Comparison of ENCODE assay signal across 15 cellular contexts in genomic region chr2:108315408-108316193, GRCh38. TPM values are rescaled to one million over a fixed set of nuclear protein-coding genes. Genes with fewer than 3 reads are reported as not detected.
DNase-seq lines count a peak whose midpoint lies in the region; ATAC-seq and TF ChIP-seq lines count a peak whose summit lies in the region.
"Had no signal": no experiment of that assay in that cellular context is flagged by ENCODE, and none has a peak within 500 bp of the region (broad histone marks: within the 10 kb centered on the region; RNA-seq: fewer than 3 reads in every experiment).

No MANE protein-coding gene starts in this region.

- peaks cover 13% of the 10 kb centered on the region for H3K4me1 ChIP-seq in HEK293 (ENCODE audit: control insufficient read depth, insufficient read depth, low read length)
- peaks cover 19% of the 10 kb centered on the region for H3K4me1 ChIP-seq in body of pancreas
- peaks cover 0 to 3% of the 10 kb centered on the region in 2 donors for H3K4me1 ChIP-seq in lung (ENCODE audit: control insufficient read depth in 2 of 2, insufficient read depth in 2 of 2, low read length in 2 of 2)
- H3K4me1 ChIP-seq in mesendoderm (ENCODE audit: control insufficient read depth, low read depth, low read length): no peaks in the 10 kb centered on the region

- H2BK5ac ChIP-seq in mesendoderm (ENCODE audit: low read length): no peak overlapping the region

- no peak overlapping the region for H3K9ac ChIP-seq in mesendoderm (ENCODE audit: low read length)
- H3K9ac ChIP-seq: SK-N-SH had no signal

- no peak overlapping the region for H3K56ac ChIP-seq in mesendoderm (ENCODE audit: low read length)

- H4K8ac ChIP-seq in mesendoderm (ENCODE audit: low read depth, low read length): no peak overlapping the region

- ATAC-seq in body of pancreas (peak; percentile 63), lung (ENCODE audit: insufficient read depth, low FRiP score) (peak; percentile 73)
- ATAC-seq: activated CD4-positive, CD25-positive, alpha-beta regulatory T cell treated with anti-CD3 and anti-CD28 coated beads, Interleukin-2, amount 50 U/mL, for 24 hours had no signal

- no peaks in the 10 kb centered on the region for H3K79me1 ChIP-seq in mesendoderm (ENCODE audit: low read length)

- DNase-seq in A172 (ENCODE audit: low spot score) (peak; percentile 16), body of pancreas (peak in 2 of 4 donors; percentile 9 to 10), lung (ENCODE audit: low spot score) (peak; percentile 62), GM19238 (ENCODE audit: insufficient read length, low spot score) (no peak), mesendoderm (no peak)
- no peak for DNase-seq in stimulated activated CD4-positive, alpha-beta T cell treated with anti-CD3 and anti-CD28 coated beads, Interleukin-2, amount 100 ng/mL, for 48 hours
- DNase-seq in effector CD8-positive, alpha-beta T cell (lab: John Stamatoyannopoulos, UW): no peak
- DNase-seq: naive B cell, NCI-H1105, NCI-H774, SK-N-SH, uterus had no signal

- H2BK15ac ChIP-seq in mesendoderm (replicated peaks; ENCODE audit: low read depth): no peak overlapping the region

- H3K27me3 ChIP-seq in body of pancreas: no peaks in the 10 kb centered on the region
- H3K27me3 ChIP-seq in lung (ENCODE audit: control insufficient read depth, insufficient read depth): no peaks in the 10 kb centered on the region
- H3K27me3 ChIP-seq in mesendoderm (ENCODE audit: insufficient read depth, low read length, poor library complexity): no peaks in the 10 kb centered on the region
- H3K27me3 ChIP-seq: uterus had no signal

- H3K27ac ChIP-seq in HEK293 (ENCODE audit: extremely low read depth, low read depth, low read length) (peak overlapping the region; percentile 48), body of pancreas (peak overlapping the region in 3 of 4 donors; percentile 34 to 70 (median 65)), lung (ENCODE audit: low read depth in 1 of 2, low read length in 1 of 2) (no peak overlapping the region), mesendoderm (ENCODE audit: low read depth, low read length) (no peak overlapping the region)

- WGBS in body of pancreas, 2 donors: 46 to 60% methylated on average over 4 of the region's 4 CpGs
- WGBS in lung, 2 donors: 61 to 78% methylated on average over 4 of the region's 4 CpGs
- WGBS in mesendoderm (ENCODE audit: extremely low coverage, insufficient coverage, low lambda C conversion rate): no CpG with 5 or more reads among the region's 4 CpGs

- POLR2A ChIA-PET in HEK293 (lab: Yijun Ruan, JAX): no interaction called here

- H3K4me2 ChIP-seq in mesendoderm (ENCODE audit: low read length): no peak overlapping the region
- H3K4me2 ChIP-seq: SK-N-SH had no signal

- CTCF ChIA-PET in HEK293 (lab: Yijun Ruan, JAX): no interaction called here

- no peaks in the 10 kb centered on the region for H3K9me3 ChIP-seq in HEK293 (ENCODE audit: control insufficient read depth, insufficient read depth, low read depth, low read length)
- no peaks in the 10 kb centered on the region for H3K9me3 ChIP-seq in body of pancreas
- no peaks in the 10 kb centered on the region for H3K9me3 ChIP-seq in lung (ENCODE audit: control insufficient read depth in 2 of 2, insufficient read depth in 1 of 2, low read length in 1 of 2)
- H3K9me3 ChIP-seq: SK-N-SH, uterus had no signal

- no peaks in the 10 kb centered on the region for H3K79me2 ChIP-seq in mesendoderm (ENCODE audit: control insufficient read depth, insufficient read depth, low read length)

- H3K18ac ChIP-seq in mesendoderm (ENCODE audit: low read length): no peak overlapping the region

- H2AK5ac ChIP-seq in mesendoderm (ENCODE audit: low read length): no peak overlapping the region

- TF ChIP-seq POLR2A in body of pancreas (IDR thresholded peaks at IDR 0.05): no peak

- no peak overlapping the region for H3K4me3 ChIP-seq in HEK293 (ENCODE audit: low read depth, low read length)
- H3K4me3 ChIP-seq in body of pancreas: no peak overlapping the region
- no peak overlapping the region for H3K4me3 ChIP-seq in lung
- no peak overlapping the region for H3K4me3 ChIP-seq in mesendoderm (ENCODE audit: low read length)
- H3K4me3 ChIP-seq: uterus had no signal

- intact Hi-C loops in body of pancreas (cut with DNase I): no loop called here

- no peaks in the 10 kb centered on the region for H3K36me3 ChIP-seq in HEK293 (ENCODE audit: control insufficient read depth in 2 of 2, insufficient read depth in 1 of 2, low read length in 2 of 2)
- no peaks in the 10 kb centered on the region for H3K36me3 ChIP-seq in body of pancreas (replicated peaks in 1 of 2; ENCODE audit: insufficient read depth in 1 of 2, low read depth in 2 of 2)
- no peaks in the 10 kb centered on the region for H3K36me3 ChIP-seq in lung (ENCODE audit: control insufficient read depth in 2 of 2, insufficient read depth in 2 of 2, low read length in 2 of 2)
- H3K36me3 ChIP-seq in mesendoderm (ENCODE audit: control insufficient read depth, insufficient read depth, low read length): no peaks in the 10 kb centered on the region
- H3K36me3 ChIP-seq: uterus had no signal

- H4K5ac ChIP-seq in mesendoderm (ENCODE audit: low read length): no peak overlapping the region

- TF ChIP-seq CTCF in HEK293 (tag by site-specific recombination; IDR thresholded peaks at IDR 0.05) (no peak), body of pancreas (IDR thresholded peaks at IDR 0.05) (no peak), lung (IDR thresholded peaks at IDR 0.05; ENCODE audit: control extremely low read depth, extremely low read depth) (no peak)

- H3K23ac ChIP-seq in mesendoderm (ENCODE audit: low read length): no peak overlapping the region

- no peak overlapping the region for H3K4ac ChIP-seq in mesendoderm (ENCODE audit: low read depth, low read length)

- no peak overlapping the region for H2BK120ac ChIP-seq in mesendoderm (ENCODE audit: low read depth, low read length)

TF ChIP-seq in HEK293, 187 proteins besides CTCF, POLR2A, EP300 and RAD21:
- TF ChIP-seq, protein P1, sequence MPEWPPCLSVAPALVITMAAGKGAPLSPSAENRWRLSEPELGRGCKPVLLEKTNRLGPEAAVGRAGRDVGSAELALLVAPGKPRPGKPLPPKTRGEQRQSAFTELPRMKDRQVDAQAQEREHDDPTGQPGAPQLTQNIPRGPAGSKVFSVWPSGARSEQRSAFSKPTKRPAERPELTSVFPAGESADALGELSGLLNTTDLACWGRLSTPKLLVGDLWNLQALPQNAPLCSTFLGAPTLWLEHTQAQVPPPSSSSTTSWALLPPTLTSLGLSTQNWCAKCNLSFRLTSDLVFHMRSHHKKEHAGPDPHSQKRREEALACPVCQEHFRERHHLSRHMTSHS (tag by site-specific recombination; IDR thresholded peaks at IDR 0.05): no peak
- TF ChIP-seq, protein P2, sequence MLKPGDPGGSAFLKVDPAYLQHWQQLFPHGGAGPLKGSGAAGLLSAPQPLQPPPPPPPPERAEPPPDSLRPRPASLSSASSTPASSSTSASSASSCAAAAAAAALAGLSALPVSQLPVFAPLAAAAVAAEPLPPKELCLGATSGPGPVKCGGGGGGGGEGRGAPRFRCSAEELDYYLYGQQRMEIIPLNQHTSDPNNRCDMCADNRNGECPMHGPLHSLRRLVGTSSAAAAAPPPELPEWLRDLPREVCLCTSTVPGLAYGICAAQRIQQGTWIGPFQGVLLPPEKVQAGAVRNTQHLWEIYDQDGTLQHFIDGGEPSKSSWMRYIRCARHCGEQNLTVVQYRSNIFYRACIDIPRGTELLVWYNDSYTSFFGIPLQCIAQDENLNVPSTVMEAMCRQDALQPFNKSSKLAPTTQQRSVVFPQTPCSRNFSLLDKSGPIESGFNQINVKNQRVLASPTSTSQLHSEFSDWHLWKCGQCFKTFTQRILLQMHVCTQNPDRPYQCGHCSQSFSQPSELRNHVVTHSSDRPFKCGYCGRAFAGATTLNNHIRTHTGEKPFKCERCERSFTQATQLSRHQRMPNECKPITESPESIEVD (tag by site-specific recombination; IDR thresholded peaks at IDR 0.05): peak; percentile 45; the same call in 1 of the 2 replicates
- TF ChIP-seq FEZF1 (tag by site-specific recombination; IDR thresholded peaks at IDR 0.05) (peak; percentile 37; the same call in 1 of the 2 replicates), PRDM4 (tag by site-specific recombination; IDR thresholded peaks at IDR 0.05) (peak; percentile 29; the same call in 1 of the 2 replicates), ZNF274 (IDR thresholded peaks at IDR 0.05; ENCODE audit: low read length) (no peak), ZNF274 (tag by site-specific recombination; IDR thresholded peaks at IDR 0.05; ENCODE audit: borderline replicate concordance) (no peak)
TF ChIP-seq in HEK293: peak in this region for 3.

RNA-seq across cellular contexts. Expression of gene SULT1C2, which starts 26.9 kb away (rescaled TPM):
- total RNA-seq in A172 (2014; rRNA removed; shearing (Covaris generic)): 0.29 TPM in 1 of 2 replicates, not detected in the other
- total RNA-seq in body of pancreas (10 to 100 TPM; 13.2 to 25.7 TPM), lung (10 to 100 TPM in 1 of 2 donors, 1 to 10 TPM in 1; 4.8 to 20.5 TPM)
- polyA plus RNA-seq in lung: 1 to 10 TPM; 1.7 to 2.7 TPM
- polyA plus RNA-seq in mesendoderm (2013, experiment 1 of 2): 1.3 TPM
- polyA plus RNA-seq in mesendoderm (2013, experiment 2 of 2): 1.5 TPM
- total RNA-seq: activated T-helper 1 cell treated with anti-CD3 and anti-CD28 coated beads, Interleukin-12 subunit alpha, Interleukin-12 subunit beta, Interleukin-2, Interleukin-4 antibody, amounts not matched to agents 30 ng/mL and 10 ng/mL and 1 ng/mL, durations not matched to agents 14 hours and 24 hours and 36 hours had no signal
- polyA plus RNA-seq: SK-N-SH had no signal

Comparison
In these comparisons a context has a peak if more than half of its experiments do, and no peak if none do; other contexts are left out.
1. DNase-seq: peak in A172 (single experiment) and lung (single experiment); none in GM19238 (single experiment), mesendoderm (single experiment), stimulated activated CD4-positive, alpha-beta T cell treated with anti-CD3 and anti-CD28 coated beads, Interleukin-2, amount 100 ng/mL, for 48 hours (0 of 2) and effector CD8-positive, alpha-beta T cell (single experiment).
2. H3K27ac ChIP-seq: peak in HEK293 (single experiment) and body of pancreas (3 of 4); none in lung (0 of 2) and mesendoderm (single experiment).